Comparison of ENCODE assay signal across 15 cellular contexts in the genomic region with DNA sequence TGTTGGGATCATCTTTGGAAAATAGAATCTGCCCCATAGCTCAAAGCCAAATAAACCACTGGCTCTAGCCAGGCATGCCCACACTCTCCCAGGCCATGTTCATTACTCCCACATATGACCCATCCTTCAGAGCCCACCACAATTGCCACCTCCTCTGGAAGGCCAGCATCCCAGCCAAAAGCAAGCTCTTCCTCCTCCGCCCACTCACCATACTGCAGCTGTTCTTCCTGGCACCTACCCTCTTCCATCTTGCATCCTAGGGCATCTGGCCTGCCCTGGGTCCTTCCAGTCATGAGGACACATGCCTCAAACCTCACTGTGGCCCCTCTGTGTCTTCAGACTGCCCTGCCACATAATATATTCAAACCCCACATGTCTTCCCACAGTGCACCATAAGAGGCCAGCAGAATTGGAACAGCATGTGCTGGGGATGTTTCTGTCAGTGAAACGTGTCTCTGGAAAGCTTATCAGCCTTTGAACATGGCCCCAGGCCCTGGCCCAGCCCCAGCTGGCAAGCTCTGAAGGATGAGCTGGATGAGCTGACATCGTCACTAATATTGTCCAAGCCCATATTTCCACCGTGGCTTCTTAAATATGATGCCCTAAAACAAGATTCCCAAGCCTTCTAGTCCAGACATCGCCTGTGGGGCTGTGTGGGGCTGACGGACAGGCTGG.
"Had no signal": no experiment of that assay in that cellular context is flagged by ENCODE, and none has a peak within 500 bp of the region (broad histone marks: within the 10 kb centered on the region; RNA-seq: fewer than 3 reads in every experiment).

No MANE protein-coding gene starts in this region.

- H3K27ac ChIP-seq: ascending aorta, breast epithelium, dorsolateral prefrontal cortex, thyroid gland had no signal

- ATAC-seq: activated CD4-positive, CD25-positive, alpha-beta regulatory T cell treated with anti-CD3 and anti-CD28 coated beads, Interleukin-2, amount 50 U/mL, for 24 hours; activated T-helper 17 cell treated with anti-CD3 and anti-CD28 coated beads, Interleukin-2, amount 50 U/mL, for 72 hours; esophagus mucosa; naive thymus-derived CD8-positive, alpha-beta T cell; stimulated activated memory B cell treated with anti-CD40 and anti-IgM and Interleukin-4, amounts not matched to agents 10 μg/mL and 1 μg/mL and 100 μg/mL, for 72 hours had no signal

- H3K4me1 ChIP-seq: ascending aorta, breast epithelium, thyroid gland had no signal

- H3K27me3 ChIP-seq: ascending aorta, breast epithelium, dorsolateral prefrontal cortex, thyroid gland had no signal

- H3K9me3 ChIP-seq: ascending aorta, breast epithelium, thyroid gland had no signal

- DNase-seq: activated naive CD4-positive, alpha-beta T cell treated with anti-CD3 and anti-CD28 coated beads for 36 hours; activated T-cell treated with anti-CD3 and anti-CD28 coated beads for 4 hours; hypothalamus; naive thymus-derived CD8-positive, alpha-beta T cell; stimulated activated CD4-positive, alpha-beta T cell treated with anti-CD3 and anti-CD28 coated beads, Interleukin-2, amount 100 ng/mL, for 48 hours; T-helper 1 cell; T1000; thyroid gland had no signal

- H3K4me3 ChIP-seq: ascending aorta, breast epithelium, dorsolateral prefrontal cortex, thyroid gland had no signal

- H3K36me3 ChIP-seq: ascending aorta, breast epithelium, thyroid gland had no signal
